ENCODE assay signal across 8 cellular contexts in genomic region chr1:101136739-101137138, GRCh38.
DNase-seq lines count a peak whose midpoint lies in the region; ATAC-seq lines count a peak whose summit lies in the region.

No MANE protein-coding gene starts in this region.

- H3K4me1 Mint-ChIP-seq in activated CD4-positive, alpha-beta memory T cell treated with anti-CD3 and anti-CD28 coated beads, Interleukin-2, amount 10 ng/mL, durations not matched to agents 7 days and 5 days: peaks cover 58% of the 10 kb centered on the region

- ATAC-seq in GM18867 (IDR thresholded peaks at IDR 0.05; ENCODE audit: unreplicated experiment) (peak; percentile 80), HG03103 (IDR thresholded peaks at IDR 0.05; ENCODE audit: low read depth, unreplicated experiment) (peak; percentile 62)

- POLR2A ChIA-PET in activated CD4-positive, alpha-beta memory T cell treated with anti-CD3 and anti-CD28 coated beads, Interleukin-2, amount 10 ng/mL, durations not matched to agents 7 days and 5 days (lab: Charles Lee): interaction anchor here (0.7 to 8.7 kb wide), 15 partner anchors 9 to 214 kb away, joined by 3 to 151 read pairs (median 4); partner anchors contain the start of gene S1PR1

- DNase-seq in A172 (ENCODE audit: low spot score) (peak; percentile 5), lung microvascular endothelial cell (ENCODE audit: low read depth in 2 of 2) (peak; percentile 78 to 83), NCI-H1417 (lab: John Stamatoyannopoulos, UW) (no peak), ecto neural progenitor cell (ENCODE audit: low spot score) (no peak)
- peak; percentile 26 for DNase-seq in activated CD4-positive, alpha-beta memory T cell treated with anti-CD3 and anti-CD28 coated beads, Interleukin-2, amount 10 ng/mL, durations not matched to agents 7 days and 5 days
- no peak for DNase-seq in activated effector memory CD4-positive, alpha-beta T cell treated with anti-CD3 and anti-CD28 coated beads, Interleukin-2, amount 50 U/mL, for 16 hours

- H3K27me3 Mint-ChIP-seq in activated CD4-positive, alpha-beta memory T cell treated with anti-CD3 and anti-CD28 coated beads, Interleukin-2, amount 10 ng/mL, durations not matched to agents 7 days and 5 days: no peaks in the 10 kb centered on the region

- peak overlapping the region; percentile 64 for H3K27ac Mint-ChIP-seq in activated CD4-positive, alpha-beta memory T cell treated with anti-CD3 and anti-CD28 coated beads, Interleukin-2, amount 10 ng/mL, durations not matched to agents 7 days and 5 days

- no peak overlapping the region for H3K4me3 Mint-ChIP-seq in activated CD4-positive, alpha-beta memory T cell treated with anti-CD3 and anti-CD28 coated beads, Interleukin-2, amount 10 ng/mL, durations not matched to agents 7 days and 5 days

- H3K36me3 Mint-ChIP-seq in activated CD4-positive, alpha-beta memory T cell treated with anti-CD3 and anti-CD28 coated beads, Interleukin-2, amount 10 ng/mL, durations not matched to agents 7 days and 5 days (ENCODE audit: low read depth): peaks cover 2% of the 10 kb centered on the region

- CTCF ChIA-PET in activated CD4-positive, alpha-beta memory T cell treated with anti-CD3 and anti-CD28 coated beads, Interleukin-2, amount 10 ng/mL, durations not matched to agents 7 days and 5 days (lab: Charles Lee): interaction anchor here (0.6 to 7.5 kb wide), 12 partner anchors 7 to 215 kb away, joined by 3 to 84 read pairs (median 4); partner anchors contain the start of gene S1PR1

- H3K9me3 Mint-ChIP-seq in activated CD4-positive, alpha-beta memory T cell treated with anti-CD3 and anti-CD28 coated beads, Interleukin-2, amount 10 ng/mL, durations not matched to agents 7 days and 5 days: no peaks in the 10 kb centered on the region

Comparison
In these comparisons a context has a peak if more than half of its experiments do, and no peak if none do; other contexts are left out.
1. DNase-seq: peak in A172 (single experiment), activated CD4-positive, alpha-beta memory T cell treated with anti-CD3 and anti-CD28 coated beads, Interleukin-2, amount 10 ng/mL, durations not matched to agents 7 days and 5 days (single experiment) and lung microvascular endothelial cell (2 of 2); none in NCI-H1417 (0 of 3), activated effector memory CD4-positive, alpha-beta T cell treated with anti-CD3 and anti-CD28 coated beads, Interleukin-2, amount 50 U/mL, for 16 hours (single experiment) and ecto neural progenitor cell (single experiment).